6 cellular contexts compared by ENCODE assay signal in genomic region chr16:30367349-30368009, GRCh38. TPM values are rescaled to one million over a fixed set of nuclear protein-coding genes. Genes with fewer than 3 reads are reported as not detected.
DNase-seq lines count a peak whose midpoint lies in the region; ATAC-seq and TF ChIP-seq lines count a peak whose summit lies in the region.

No MANE protein-coding gene starts in this region.

- H3K4me3 ChIP-seq in CD8-positive, alpha-beta memory T cell (ENCODE audit: low read length) = peak overlapping the region; percentile 88

- CTCF ChIA-PET in CD8-positive, alpha-beta memory T cell (lab: Charles Lee) = interaction anchor here (1.0 to 2.1 kb wide), 2 partner anchors 42 kb away, joined by 4 to 5 read pairs; no protein-coding TSS in a partner anchor

- peak overlapping the region; percentile 43 to 95 (median 74) for H3K27ac Mint-ChIP-seq in CD8-positive, alpha-beta memory T cell
- peak overlapping the region; percentile 65 to 84 for H3K27ac Mint-ChIP-seq in activated naive CD4-positive, alpha-beta T cell treated with anti-CD3 and anti-CD28 coated beads, Interleukin-2, amount 50 U/mL, for 72 hours
- H3K27ac Mint-ChIP-seq in mesothelial cell of epicardium = peak overlapping the region; percentile 45

- no peak for ATAC-seq in activated naive CD4-positive, alpha-beta T cell treated with anti-CD3 and anti-CD28 coated beads, Interleukin-2, amount 50 U/mL, for 72 hours
- ATAC-seq in GM21515 (IDR thresholded peaks at IDR 0.05; ENCODE audit: unreplicated experiment) = no peak

- no peaks in the 10 kb centered on the region for H3K9me3 ChIP-seq in CD8-positive, alpha-beta memory T cell (ENCODE audit: low read length)

- H3K4me3 Mint-ChIP-seq in CD8-positive, alpha-beta memory T cell = peak overlapping the region; percentile 83 to 91 (median 89)
- H3K4me3 Mint-ChIP-seq in mesothelial cell of epicardium = peak overlapping the region; percentile 88

- no peak for TF ChIP-seq CTCF in mesothelial cell of epicardium (IDR thresholded peaks at IDR 0.05; ENCODE audit: unreplicated experiment)

- no peaks in the 10 kb centered on the region for H3K27me3 ChIP-seq in CD8-positive, alpha-beta memory T cell (ENCODE audit: insufficient read depth, low read length, poor library complexity, severe bottlenecking)

- H3K4me1 Mint-ChIP-seq in CD8-positive, alpha-beta memory T cell = peaks cover 45 to 60% (median 59%) of the 10 kb centered on the region in 3 donors
- H3K4me1 Mint-ChIP-seq in mesothelial cell of epicardium = peaks cover 45% of the 10 kb centered on the region

- peaks cover 3 to 45% (median 12%) of the 10 kb centered on the region in 3 donors for H3K36me3 Mint-ChIP-seq in CD8-positive, alpha-beta memory T cell
- peaks cover 17 to 29% of the 10 kb centered on the region in 2 donors for H3K36me3 Mint-ChIP-seq in activated naive CD4-positive, alpha-beta T cell treated with anti-CD3 and anti-CD28 coated beads, Interleukin-2, amount 50 U/mL, for 72 hours
- H3K36me3 Mint-ChIP-seq in mesothelial cell of epicardium = peaks cover 17% of the 10 kb centered on the region

- H3K9me3 Mint-ChIP-seq in CD8-positive, alpha-beta memory T cell = no peaks in the 10 kb centered on the region
- H3K9me3 Mint-ChIP-seq in activated naive CD4-positive, alpha-beta T cell treated with anti-CD3 and anti-CD28 coated beads, Interleukin-2, amount 50 U/mL, for 72 hours = no peaks in the 10 kb centered on the region
- no peaks in the 10 kb centered on the region for H3K9me3 Mint-ChIP-seq in mesothelial cell of epicardium

- H3K4me1 ChIP-seq in CD8-positive, alpha-beta memory T cell (ENCODE audit: insufficient read depth, low read length) = peaks cover 35% of the 10 kb centered on the region

- no peak overlapping the region for H3K27ac ChIP-seq in CD8-positive, alpha-beta memory T cell (ENCODE audit: low read depth, low read length)

- POLR2A ChIA-PET in CD8-positive, alpha-beta memory T cell (lab: Charles Lee) = interaction anchor here (1.2 kb wide), 1 partner anchor 15 kb away, joined by 3 read pairs; the partner anchor contains the start of gene SEPTIN1

- H3K27me3 Mint-ChIP-seq in CD8-positive, alpha-beta memory T cell = peaks cover 0 to 2% of the 10 kb centered on the region in 2 donors
- H3K27me3 Mint-ChIP-seq in mesothelial cell of epicardium (ENCODE audit: low read depth) = peaks cover 3% of the 10 kb centered on the region

- peaks cover 9% of the 10 kb centered on the region for H3K36me3 ChIP-seq in CD8-positive, alpha-beta memory T cell (ENCODE audit: insufficient read depth, low read length)

- DNase-seq in CD8-positive, alpha-beta memory T cell = no peak
- no peak for DNase-seq in activated naive CD4-positive, alpha-beta T cell treated with anti-CD3 and anti-CD28 coated beads, Interleukin-2, amount 50 U/mL, for 72 hours (ENCODE audit: low spot score in 2 of 2)
- no peak for DNase-seq in mesothelial cell of epicardium (ENCODE audit: low spot score in 2 of 2, unreplicated experiment in 2 of 2)
- no peak for DNase-seq in stimulated activated CD8-positive, alpha-beta memory T cell treated with anti-CD3 and anti-CD28 coated beads, Interleukin-4, amount 100 ng/mL, for 48 hours
- no peak for DNase-seq in NCI-H446 (lab: John Stamatoyannopoulos, UW)

RNA-seq across cellular contexts. Expression of gene TBC1D10B, which starts 2.8 kb away (rescaled TPM):
- 10 to 100 TPM; 59.0 to 61.4 TPM for total RNA-seq in CD8-positive, alpha-beta memory T cell
- polyA plus RNA-seq in CD8-positive, alpha-beta memory T cell = 17.3 TPM
- 10 to 100 TPM; 52.5 to 69.5 TPM for total RNA-seq in activated naive CD4-positive, alpha-beta T cell treated with anti-CD3 and anti-CD28 coated beads, Interleukin-2, amount 50 U/mL, for 72 hours
- total RNA-seq in mesothelial cell of epicardium = 59.6 to 64.1 TPM (median 64.0 TPM) in 3 replicates

RNA-seq across cellular contexts. Expression of gene MYL11, which starts 7.1 kb away (rescaled TPM):
- 1 to 10 TPM; 1.9 to 2.4 TPM for total RNA-seq in CD8-positive, alpha-beta memory T cell
- 4.6 TPM for polyA plus RNA-seq in CD8-positive, alpha-beta memory T cell
- total RNA-seq in activated naive CD4-positive, alpha-beta T cell treated with anti-CD3 and anti-CD28 coated beads, Interleukin-2, amount 50 U/mL, for 72 hours = 1 to 10 TPM in 1 of 2 donors, under 1 TPM in 1; 0.97 to 1.2 TPM
- total RNA-seq in mesothelial cell of epicardium = 1.4 to 4.4 TPM (median 2.8 TPM) in 3 replicates

RNA-seq across cellular contexts. Expression of gene CD2BP2, which starts 12.4 kb away (rescaled TPM):
- total RNA-seq in CD8-positive, alpha-beta memory T cell = 10 to 100 TPM; 84.5 to 89.5 TPM
- 27.2 TPM for polyA plus RNA-seq in CD8-positive, alpha-beta memory T cell
- 10 to 100 TPM; 57.3 to 64.4 TPM for total RNA-seq in activated naive CD4-positive, alpha-beta T cell treated with anti-CD3 and anti-CD28 coated beads, Interleukin-2, amount 50 U/mL, for 72 hours
- total RNA-seq in mesothelial cell of epicardium = 63.7 to 63.9 TPM (median 63.9 TPM) in 3 replicates

RNA-seq across cellular contexts. Expression of gene SEPTIN1, which starts 14.9 kb away (rescaled TPM):
- total RNA-seq in CD8-positive, alpha-beta memory T cell = 100 to 1,000 TPM; 187 to 193 TPM
- polyA plus RNA-seq in CD8-positive, alpha-beta memory T cell = 227 TPM
- 100 to 1,000 TPM; 161 to 208 TPM for total RNA-seq in activated naive CD4-positive, alpha-beta T cell treated with anti-CD3 and anti-CD28 coated beads, Interleukin-2, amount 50 U/mL, for 72 hours
- 0.86 to 1.6 TPM (median 1.4 TPM) in 3 replicates for total RNA-seq in mesothelial cell of epicardium

RNA-seq across cellular contexts. Expression of gene ZNF48, which starts 27.7 kb away (rescaled TPM):
- total RNA-seq in CD8-positive, alpha-beta memory T cell = 10 to 100 TPM; 18.4 to 19.3 TPM
- 10.2 TPM for polyA plus RNA-seq in CD8-positive, alpha-beta memory T cell
- 10 to 100 TPM in 1 of 2 donors, 1 to 10 TPM in 1; 7.6 to 10.9 TPM for total RNA-seq in activated naive CD4-positive, alpha-beta T cell treated with anti-CD3 and anti-CD28 coated beads, Interleukin-2, amount 50 U/mL, for 72 hours
- 24.2 to 25.2 TPM (median 24.8 TPM) in 3 replicates for total RNA-seq in mesothelial cell of epicardium
